Comparison of ENCODE assay signal across 7 cellular contexts in the genomic region with DNA sequence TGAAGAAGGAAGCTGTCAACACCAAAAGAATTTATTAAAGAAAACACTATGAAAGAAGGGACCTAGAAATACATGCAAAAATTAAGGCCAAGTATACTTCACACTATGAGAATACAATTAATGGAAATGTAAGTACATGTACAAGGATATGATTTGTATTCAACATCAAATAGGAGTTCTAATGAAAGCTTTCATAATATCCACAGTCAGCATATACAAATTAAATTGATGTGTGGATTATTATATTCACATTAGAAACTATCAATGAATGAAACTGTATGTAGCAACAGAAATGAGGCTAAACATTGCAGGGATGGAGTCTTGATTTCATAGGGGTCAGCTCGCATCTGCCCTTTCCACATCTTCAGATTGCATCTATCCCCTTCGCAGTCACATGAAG.
"Had no signal": no experiment of that assay in that cellular context is flagged by ENCODE, and none has a peak within 500 bp of the region (broad histone marks: within the 10 kb centered on the region; RNA-seq: fewer than 3 reads in every experiment).

No MANE protein-coding gene starts in this region.

- H2AFZ ChIP-seq: GM23338 had no signal

- H3K4me3 ChIP-seq: GM23338 had no signal

- DNase-seq: H9, HCEC 1CT, KBM-7 had no signal

- ATAC-seq: GM23338 had no signal

- FAIRE-seq: H1, H54, HTR-8/SVneo had no signal

- H3K4me2 ChIP-seq: GM23338 had no signal
